ENCODE assay signal across 14 cellular contexts in the genomic region with DNA sequence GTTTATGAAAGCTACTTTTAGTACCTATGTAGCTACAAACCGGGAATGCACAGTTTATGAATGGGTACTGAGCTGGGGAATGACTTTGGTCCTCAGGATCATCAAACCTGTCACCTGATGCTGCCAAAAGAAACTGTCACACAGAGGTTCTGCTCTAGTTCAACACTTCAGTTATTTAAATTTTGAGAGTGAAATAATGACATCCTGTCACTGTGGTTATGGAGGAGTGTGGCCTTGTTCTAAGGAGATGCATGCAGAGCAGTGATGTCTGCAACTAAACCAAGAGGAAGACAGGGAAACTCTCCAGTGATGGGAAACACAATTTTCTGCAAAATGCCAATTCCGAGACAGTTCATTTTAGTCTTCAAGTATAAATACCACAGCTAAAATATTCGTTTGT. TPM values are rescaled to one million over a fixed set of nuclear protein-coding genes. Genes with fewer than 3 reads are reported as not detected.
A peak's percentile ranks its signal among the peaks of the same experiment; 100 is the strongest.
DNase-seq lines count a peak whose midpoint lies in the region; ATAC-seq, FAIRE-seq and TF ChIP-seq lines count a peak whose summit lies in the region.
"Had no signal": no experiment of that assay in that cellular context is flagged by ENCODE, and none has a peak within 500 bp of the region (broad histone marks: within the 10 kb centered on the region; RNA-seq: fewer than 3 reads in every experiment).

No MANE protein-coding gene starts in this region.

- no peak for FAIRE-seq in GM12878 (lab: Jason Lieb, UNC)

- no peak overlapping the region for H3K27ac ChIP-seq in GM12878 (ENCODE audit: control insufficient read depth, insufficient read depth)
- H3K27ac ChIP-seq: C4-2B, left lung had no signal

- 45% methylated on average over 3 of the region's 3 CpGs for WGBS in GM12878 (ENCODE audit: insufficient coverage, insufficient replicate concordance, low lambda C conversion rate, missing lambda C conversion rate)

- H3K9me3 ChIP-seq in Loucy (ENCODE audit: insufficient read depth, low read depth, low read length) (no peaks in the 10 kb centered on the region), GM12878 (replicated peaks; ENCODE audit: control insufficient read depth, insufficient read depth, low read length) (no peaks in the 10 kb centered on the region; the same call in 2 of the 3 replicates)

- H3K79me2 ChIP-seq in Loucy (ENCODE audit: insufficient read depth, low read length) (no peaks in the 10 kb centered on the region), GM12878 (ENCODE audit: control insufficient read depth, insufficient read depth, low read length) (no peaks in the 10 kb centered on the region)

- TF ChIP-seq RAD21 in GM12878 (IDR thresholded peaks at IDR 0.05; ENCODE audit: insufficient read depth, low read depth, low read length) = no peak

- CTCF ChIA-PET in GM12878 (lab: Yijun Ruan, JAX) = no interaction called here

- H4K20me1 ChIP-seq in Loucy (ENCODE audit: insufficient read depth, low read length, poor library complexity, severe bottlenecking) (no peaks in the 10 kb centered on the region), GM12878 (ENCODE audit: control insufficient read depth, insufficient read depth) (no peaks in the 10 kb centered on the region)

- H3K4me3 ChIP-seq in Loucy (ENCODE audit: low read length, poor library complexity, severe bottlenecking) (peak overlapping the region; percentile 9), GM12878 (no peak overlapping the region)
- H3K4me3 ChIP-seq: left lung had no signal

- H3K36me3 ChIP-seq in Loucy (ENCODE audit: insufficient read depth, low read length) (no peaks in the 10 kb centered on the region), GM12878 (ENCODE audit: control insufficient read depth in 2 of 2, insufficient read depth in 2 of 2, low read length in 1 of 2) (no peaks in the 10 kb centered on the region)
- H3K36me3 ChIP-seq: left lung had no signal

- in situ Hi-C loops in GM12878 (cut with MboI) = no loop called here

- POLR2A ChIA-PET in GM12878 (lab: Charles Lee) = no interaction called here

- H3F3A ChIP-seq in Loucy (ENCODE audit: low read depth) = peaks cover 11% of the 10 kb centered on the region; the same call in 1 of the 2 replicates

- H2AFZ ChIP-seq in Loucy (ENCODE audit: low read length) = no peak overlapping the region
- H2AFZ ChIP-seq in GM12878 (ENCODE audit: control insufficient read depth, low read depth, low read length) = no peak overlapping the region

- ATAC-seq in GM19395 (IDR thresholded peaks at IDR 0.05; ENCODE audit: unreplicated experiment) = peak; percentile 27
- ATAC-seq in GM12878 = 0 out of 3 replicates have a peak, but pooled peaks have one; percentile 5
- ATAC-seq in HG02588 (IDR thresholded peaks at IDR 0.05; ENCODE audit: unreplicated experiment) = no peak
- ATAC-seq: left lung, PC-3, right cardiac atrium had no signal

- no TSS peak for BruUV-seq in GM12878 (replicated peaks; lab: Mats Ljungman, UMichigan)

- no peak for TF ChIP-seq POLR2A in GM12878 (IDR thresholded peaks at IDR 0.05; ENCODE audit: low read depth, low read length)

- no peaks in the 10 kb centered on the region for H3K9me2 ChIP-seq in Loucy (replicated peaks; ENCODE audit: low read depth, low read length)

- TF ChIP-seq EP300 in GM12878 (IDR thresholded peaks at IDR 0.05; ENCODE audit: borderline replicate concordance in 1 of 2, control insufficient read depth in 1 of 2, low read depth in 2 of 2, low read length in 2 of 2) = no peak

- TF ChIP-seq CTCF in Loucy (conservative IDR thresholded peaks at IDR 0.05; ENCODE audit: low read length) (no peak), GM12878 (IDR thresholded peaks at IDR 0.05 in 2 of 3, conservative IDR thresholded peaks at IDR 0.05 in 1 of 3; ENCODE audit: control insufficient read depth in 2 of 3, extremely low read depth in 1 of 3, insufficient read depth in 1 of 3, low read depth in 3 of 3, low read length in 3 of 3) (no peak)

- peaks cover 48% of the 10 kb centered on the region for H3K4me1 ChIP-seq in Loucy (ENCODE audit: insufficient read depth, low read length, poor library complexity, severe bottlenecking)
- H3K4me1 ChIP-seq in GM12878 (ENCODE audit: control insufficient read depth, insufficient read depth, low read length) = peaks cover 17% of the 10 kb centered on the region
- H3K4me1 ChIP-seq: left lung had no signal

- DNase-seq in GDM1 (lab: John Stamatoyannopoulos, UW) (peak; percentile 13), GM12878 (ENCODE audit: low read depth, low spot score) (no peak), NCI-H226 (no peak), dermis blood vessel endothelial cell (no peak), A172 (ENCODE audit: low spot score) (no peak)
- DNase-seq: activated CD4-positive, alpha-beta T cell treated with anti-CD3 and anti-CD28 coated beads for 1 hour; left lung; NCI-H345; PC-3; right cardiac atrium had no signal

- SMC1A ChIA-PET in GM12878 (lab: Charles Lee; ENCODE audit: uncharacterized antibody, unreplicated experiment) = interaction anchor here (0.9 to 1.6 kb wide), 2 partner anchors 23 to 52 kb away, joined by 3 to 6 read pairs; no protein-coding TSS in a partner anchor

- peaks cover under 1% of the 10 kb centered on the region for H3K27me3 ChIP-seq in Loucy (ENCODE audit: insufficient read depth, low read length, poor library complexity, severe bottlenecking)
- H3K27me3 ChIP-seq in GM12878 (replicated peaks in 1 of 2; ENCODE audit: control insufficient read depth in 2 of 2, insufficient read depth in 2 of 2, low read length in 1 of 2) = no peaks in the 10 kb centered on the region
- H3K27me3 ChIP-seq: left lung had no signal

- H3K9ac ChIP-seq in Loucy (ENCODE audit: low read depth, low read length, poor library complexity, severe bottlenecking) (peak overlapping the region; percentile 64), GM12878 (ENCODE audit: control insufficient read depth, insufficient read depth, low read length) (no peak overlapping the region)

- RAD21 ChIA-PET in GM12878 (lab: Charles Lee; ENCODE audit: unreplicated experiment) = no interaction called here

- intact Hi-C loops in GM12878 (cut with micrococcal nuclease; ENCODE audit: unreplicated experiment) = no loop called here

- H3K4me2 ChIP-seq in Loucy (ENCODE audit: low read depth, low read length, poor library complexity, severe bottlenecking) (peak overlapping the region; percentile 48), GM12878 (ENCODE audit: control insufficient read depth, insufficient read depth) (no peak overlapping the region)

TF ChIP-seq in GM12878, 131 proteins besides CTCF, POLR2A, EP300 and RAD21 (continues in another document):
- TF ChIP-seq NR2C1 (IDR thresholded peaks at IDR 0.05) = no peak
- TF ChIP-seq IRF4 (IDR thresholded peaks at IDR 0.05; ENCODE audit: low read depth, low read length) = no peak
- TF ChIP-seq, protein P1, sequence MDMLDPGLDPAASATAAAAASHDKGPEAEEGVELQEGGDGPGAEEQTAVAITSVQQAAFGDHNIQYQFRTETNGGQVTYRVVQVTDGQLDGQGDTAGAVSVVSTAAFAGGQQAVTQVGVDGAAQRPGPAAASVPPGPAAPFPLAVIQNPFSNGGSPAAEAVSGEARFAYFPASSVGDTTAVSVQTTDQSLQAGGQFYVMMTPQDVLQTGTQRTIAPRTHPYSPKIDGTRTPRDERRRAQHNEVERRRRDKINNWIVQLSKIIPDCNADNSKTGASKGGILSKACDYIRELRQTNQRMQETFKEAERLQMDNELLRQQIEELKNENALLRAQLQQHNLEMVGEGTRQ (IDR thresholded peaks at IDR 0.05; ENCODE audit: borderline replicate concordance, low read depth, low read length) = no peak
- TF ChIP-seq MAX (IDR thresholded peaks at IDR 0.05; ENCODE audit: low read depth, low read length) = no peak
- no peak for TF ChIP-seq SMAD1 (IDR thresholded peaks at IDR 0.05; ENCODE audit: low read depth, partially characterized antibody)
- TF ChIP-seq, protein P2, sequence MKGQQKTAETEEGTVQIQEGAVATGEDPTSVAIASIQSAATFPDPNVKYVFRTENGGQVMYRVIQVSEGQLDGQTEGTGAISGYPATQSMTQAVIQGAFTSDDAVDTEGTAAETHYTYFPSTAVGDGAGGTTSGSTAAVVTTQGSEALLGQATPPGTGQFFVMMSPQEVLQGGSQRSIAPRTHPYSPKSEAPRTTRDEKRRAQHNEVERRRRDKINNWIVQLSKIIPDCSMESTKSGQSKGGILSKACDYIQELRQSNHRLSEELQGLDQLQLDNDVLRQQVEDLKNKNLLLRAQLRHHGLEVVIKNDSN (IDR thresholded peaks at IDR 0.05; ENCODE audit: borderline replicate concordance, extremely low read length, insufficient read depth, low read depth, low read length) = no peak

RNA-seq across cellular contexts. Expression of gene AEBP2, which starts 4.8 kb away (rescaled TPM):
- total RNA-seq in GM12878 (2013; cell fraction: nucleolus; rRNA removed) = 76.0 and 78.6 TPM in 2 replicates
- total RNA-seq in GM12878 (2014; rRNA removed) (17.6 and 20.3 TPM in 2 replicates), GM12878 (2014; rRNA removed; fragmentation: Illumina TruSeq; extraction: Trizol) (24.9 and 25.0 TPM in 2 replicates), GM12878 (2021) (50.1 and 50.5 TPM in 2 replicates), dermis blood vessel endothelial cell (38.5 and 51.2 TPM in 2 replicates)
- 14.7 TPM for polyA plus RNA-seq in GM12878 (2011; ENCODE audit: low read depth)
- polyA plus RNA-seq in GM12878 (2011; rRNA removed) (22.1 and 22.9 TPM in 2 replicates), GM12878 (2014; fragmentation: Illumina TruSeq; extraction: Trizol) (57.7 and 68.4 TPM in 2 replicates), GM12878 (2014; fragmentation: Nextera tagmentation; extraction: Ambion mirVana) (100 to 1,000 TPM in 1 of 2 experiments, 10 to 100 TPM in 1; 39.2 to 126 TPM), GM12878 (2014; rRNA removed) (21.8 and 24.8 TPM in 2 replicates), GM12878 (2016; fragmentation: Nextera tagmentation; extraction: Ambion mirVana) (10 to 100 TPM; 50.9 to 54.7 TPM)
- polyA plus RNA-seq in GM12878 (2011; cell fraction: cytosol; rRNA removed) = 10.6 and 17.7 TPM in 2 replicates
- polyA plus RNA-seq in GM12878 (2011; cell fraction: nucleus; rRNA removed) = 10.8 and 12.0 TPM in 2 replicates
- 20.0 and 25.1 TPM in 2 replicates for polyA plus RNA-seq in GM12878 (2012)
- polyA minus RNA-seq in GM12878 (2011; rRNA and poly(A)+ RNA removed) = 21.7 and 40.7 TPM in 2 replicates
- polyA minus RNA-seq in GM12878 (2011; cell fraction: cytosol; rRNA and poly(A)+ RNA removed) = 9.6 and 15.9 TPM in 2 replicates
- 10.6 and 18.8 TPM in 2 replicates for polyA minus RNA-seq in GM12878 (2011; cell fraction: nucleus; rRNA and poly(A)+ RNA removed)
- total RNA-seq in A172 (2014; rRNA removed; shearing (Covaris generic)) = 13.4 and 16.8 TPM in 2 replicates
